In the genomic region with DNA sequence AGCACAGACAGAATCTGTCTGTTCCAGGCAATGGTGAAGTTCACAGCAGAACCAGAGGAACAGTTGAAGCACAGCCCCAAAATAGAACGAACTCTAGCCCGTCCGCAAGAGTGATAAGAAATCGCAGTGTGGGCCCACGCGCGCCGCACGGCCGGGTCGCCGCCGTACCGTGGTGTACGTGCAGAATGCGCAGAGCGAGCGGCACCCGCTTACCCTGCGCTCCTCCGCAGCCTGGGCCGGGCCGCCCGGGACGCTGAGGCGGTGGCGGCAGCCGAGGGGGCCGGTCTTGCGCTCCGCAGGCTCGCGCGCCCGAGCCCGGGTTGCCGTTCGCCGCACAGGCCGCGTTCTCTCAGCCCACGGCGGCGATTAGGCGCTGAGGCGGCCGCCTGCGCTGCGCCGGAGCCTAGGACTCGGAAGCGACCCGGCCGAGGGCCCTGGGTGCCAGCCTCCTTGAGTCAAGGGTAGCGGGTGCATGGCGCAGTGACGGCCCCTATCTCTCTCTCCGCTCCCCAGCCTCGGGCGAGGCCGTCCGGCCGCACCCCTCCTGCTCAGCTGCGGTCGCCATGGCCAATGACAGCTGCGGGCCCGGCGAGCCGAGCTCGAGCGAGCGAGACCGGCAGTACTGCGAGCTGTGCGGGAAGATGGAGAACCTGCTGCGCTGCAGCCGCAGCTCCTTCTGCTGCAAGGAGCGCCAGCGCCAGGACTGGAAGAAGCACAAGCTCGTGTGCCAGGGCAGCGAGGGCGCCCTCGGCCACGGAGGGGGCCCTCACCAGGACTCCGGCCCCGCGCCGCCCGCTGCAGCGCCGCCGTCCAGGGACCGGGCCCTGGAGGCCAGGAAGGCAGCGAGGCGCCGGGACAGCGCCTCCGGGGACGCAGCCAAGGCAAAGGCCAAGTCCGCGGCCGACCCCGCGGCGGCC, we compare ENCODE assay signal across 8 cellular contexts. TPM values are rescaled to one million over a fixed set of nuclear protein-coding genes. Genes with fewer than 3 reads are reported as not detected.
A peak's percentile ranks its signal among the peaks of the same experiment; 100 is the strongest.
DNase-seq lines count a peak whose midpoint lies in the region; ATAC-seq lines count a peak whose summit lies in the region.

No MANE protein-coding gene starts in this region.

- CTCF ChIA-PET in activated CD8-positive, alpha-beta T cell treated with anti-CD3 and anti-CD28 coated beads, Interleukin-2, amount 10 ng/mL, durations not matched to agents 7 days and 5 days (lab: Charles Lee) = interaction anchor here (0.6 to 3.2 kb wide), 8 partner anchors 12 to 295 kb away, joined by 3 to 46 read pairs (median 6); a partner anchor contains a TSS

- peaks cover 31% of the 10 kb centered on the region for H3K36me3 Mint-ChIP-seq in activated CD8-positive, alpha-beta T cell treated with anti-CD3 and anti-CD28 coated beads, Interleukin-2, amount 10 ng/mL, durations not matched to agents 7 days and 5 days (ENCODE audit: low read depth)

- ATAC-seq in GM18511 (IDR thresholded peaks at IDR 0.05; ENCODE audit: unreplicated experiment) = peak; percentile 48
- peak; percentile 39 for ATAC-seq in HG02884 (IDR thresholded peaks at IDR 0.05; ENCODE audit: unreplicated experiment)
- peak; percentile 58 for ATAC-seq in activated CD8-positive, alpha-beta T cell treated with anti-CD3 and anti-CD28 coated beads, Interleukin-2, amount 10 ng/mL, durations not matched to agents 7 days and 5 days

- peak overlapping the region; percentile 94 for H3K27ac Mint-ChIP-seq in activated CD8-positive, alpha-beta T cell treated with anti-CD3 and anti-CD28 coated beads, Interleukin-2, amount 10 ng/mL, durations not matched to agents 7 days and 5 days

- POLR2A ChIA-PET in activated CD8-positive, alpha-beta T cell treated with anti-CD3 and anti-CD28 coated beads, Interleukin-2, amount 10 ng/mL, durations not matched to agents 7 days and 5 days (lab: Charles Lee) = interaction anchor here (0.8 to 2.3 kb wide), 2 partner anchors 35 to 102 kb away, joined by 3 to 9 read pairs; no protein-coding TSS in a partner anchor

- H3K4me1 Mint-ChIP-seq in activated CD8-positive, alpha-beta T cell treated with anti-CD3 and anti-CD28 coated beads, Interleukin-2, amount 10 ng/mL, durations not matched to agents 7 days and 5 days (ENCODE audit: low read depth) = peaks cover 55% of the 10 kb centered on the region

- H3K27me3 Mint-ChIP-seq in activated CD8-positive, alpha-beta T cell treated with anti-CD3 and anti-CD28 coated beads, Interleukin-2, amount 10 ng/mL, durations not matched to agents 7 days and 5 days (ENCODE audit: low read depth) = no peaks in the 10 kb centered on the region

- DNase-seq in NCI-H460 (ENCODE audit: extremely low read depth, low read depth) (peak; percentile 38), medulla oblongata (ENCODE audit: extremely low spot score) (peak; percentile 67), NCI-H2196 treated with DMSO at 0.1 percent for 48 hours (lab: John Stamatoyannopoulos, UW; ENCODE audit: unreplicated experiment) (no peak)
- peak; percentile 73 for DNase-seq in activated CD8-positive, alpha-beta T cell treated with anti-CD3 and anti-CD28 coated beads, Interleukin-2, amount 10 ng/mL, durations not matched to agents 7 days and 5 days
- peak; percentile 48 for DNase-seq in effector CD4-positive, alpha-beta T cell
- peak; percentile 33 for DNase-seq in stimulated activated CD8-positive, alpha-beta memory T cell treated with anti-CD3 and anti-CD28 coated beads, Interleukin-12 subunit alpha, Interleukin-12 subunit beta, amount 100 ng/mL, for 1 hour (ENCODE audit: low read depth)

- no peaks in the 10 kb centered on the region for H3K9me3 Mint-ChIP-seq in activated CD8-positive, alpha-beta T cell treated with anti-CD3 and anti-CD28 coated beads, Interleukin-2, amount 10 ng/mL, durations not matched to agents 7 days and 5 days (ENCODE audit: insufficient read depth)

- H3K4me3 Mint-ChIP-seq in activated CD8-positive, alpha-beta T cell treated with anti-CD3 and anti-CD28 coated beads, Interleukin-2, amount 10 ng/mL, durations not matched to agents 7 days and 5 days = peak overlapping the region; percentile 88

RNA-seq across cellular contexts. Expression of a gene that starts 20.5 kb away (rescaled TPM):
- total RNA-seq in NCI-H460 (2014; rRNA removed; shearing (Covaris generic)) = 32.2 and 43.8 TPM in 2 replicates
- polyA plus RNA-seq in NCI-H460 (2014; cell fraction: nucleus; rRNA removed) = 67.6 and 70.6 TPM in 2 replicates
- total RNA-seq in activated CD8-positive, alpha-beta T cell treated with anti-CD3 and anti-CD28 coated beads, Interleukin-2, amount 10 ng/mL, durations not matched to agents 7 days and 5 days = 10 to 100 TPM; 22.1 to 23.8 TPM

RNA-seq across cellular contexts. Expression of a gene that starts 24.4 kb away (rescaled TPM):
- total RNA-seq in NCI-H460 (2014; rRNA removed; shearing (Covaris generic)) = 13.3 and 16.4 TPM in 2 replicates
- 15.5 and 29.2 TPM in 2 replicates for polyA plus RNA-seq in NCI-H460 (2014; cell fraction: nucleus; rRNA removed)
- 1 to 10 TPM; 3.3 to 4.1 TPM for total RNA-seq in activated CD8-positive, alpha-beta T cell treated with anti-CD3 and anti-CD28 coated beads, Interleukin-2, amount 10 ng/mL, durations not matched to agents 7 days and 5 days

RNA-seq across cellular contexts. Expression of a gene that starts 32.8 kb away (rescaled TPM):
- total RNA-seq in NCI-H460 (2014; rRNA removed; shearing (Covaris generic)) = 9.1 and 10.3 TPM in 2 replicates
- polyA plus RNA-seq in NCI-H460 (2014; cell fraction: nucleus; rRNA removed) = 7.5 and 17.7 TPM in 2 replicates
- total RNA-seq in activated CD8-positive, alpha-beta T cell treated with anti-CD3 and anti-CD28 coated beads, Interleukin-2, amount 10 ng/mL, durations not matched to agents 7 days and 5 days = 1 to 10 TPM; 6.5 to 6.7 TPM
